In genomic region chr5:132687995-132688394, GRCh38 we compare ENCODE assay signal across 13 cellular contexts. TPM values are rescaled to one million over a fixed set of nuclear protein-coding genes. Genes with fewer than 3 reads are reported as not detected.
A peak's percentile ranks its signal among the peaks of the same experiment; 100 is the strongest.
DNase-seq lines count a peak whose midpoint lies in the region; ATAC-seq, FAIRE-seq and TF ChIP-seq lines count a peak whose summit lies in the region.
"Had no signal": no experiment of that assay in that cellular context is flagged by ENCODE, and none has a peak within 500 bp of the region (broad histone marks: within the 10 kb centered on the region; RNA-seq: fewer than 3 reads in every experiment).

No MANE protein-coding gene starts in this region.

- H3K4me2 ChIP-seq in OCI-LY1 (ENCODE audit: low read length) (no peak overlapping the region), GM12878 (ENCODE audit: control insufficient read depth, insufficient read depth) (no peak overlapping the region)

- POLR2A ChIA-PET in GM12878 (lab: Charles Lee), result interaction anchor here (0.6 to 8.8 kb wide), 4 partner anchors 13 to 132 kb away, joined by 3 to 79 read pairs (median 14); partner anchors contain the start of gene IL4

- whole genome bisulfite sequencing in GM12878 (ENCODE audit: insufficient coverage, insufficient replicate concordance, low lambda C conversion rate, missing lambda C conversion rate), result 94% methylated on average over 5 of the region's 5 CpGs

- H3K9ac ChIP-seq in OCI-LY1 (ENCODE audit: low read length) (no peak overlapping the region), GM12878 (ENCODE audit: control insufficient read depth, insufficient read depth, low read length) (no peak overlapping the region)

- no peak for TF ChIP-seq RAD21 in GM12878 (IDR thresholded peaks at IDR 0.05; ENCODE audit: insufficient read depth, low read depth, low read length)

- no TSS peak for BruUV-seq in GM12878 (replicated peaks; lab: Mats Ljungman, UMichigan)

- no peak for TF ChIP-seq POLR2A in GM12878 (IDR thresholded peaks at IDR 0.05; ENCODE audit: low read depth, low read length)

- peak; percentile 56 for ATAC-seq in GM18502 (IDR thresholded peaks at IDR 0.05; ENCODE audit: poor library complexity, unreplicated experiment)
- ATAC-seq in GM12878, result peak; percentile 48
- ATAC-seq: HCT116 had no signal

- no peak for TF ChIP-seq EP300 in GM12878 (IDR thresholded peaks at IDR 0.05; ENCODE audit: borderline replicate concordance in 1 of 2, control insufficient read depth in 1 of 2, low read depth in 2 of 2, low read length in 2 of 2)

- H3K27ac ChIP-seq in OCI-LY1 (ENCODE audit: low read depth, low read length, poor library complexity, severe bottlenecking) (peak overlapping the region; percentile 7), GM12878 (ENCODE audit: control insufficient read depth, insufficient read depth) (no peak overlapping the region)
- H3K27ac ChIP-seq: cardiac muscle cell had no signal

- no peaks in the 10 kb centered on the region for H3F3A ChIP-seq in OCI-LY1 (ENCODE audit: insufficient read depth, low read length)

- no peaks in the 10 kb centered on the region for H3K9me3 ChIP-seq in OCI-LY1 (ENCODE audit: low read length)
- no peaks in the 10 kb centered on the region; the same call in 2 of the 3 replicates for H3K9me3 ChIP-seq in GM12878 (replicated peaks; ENCODE audit: control insufficient read depth, insufficient read depth, low read length)
- H3K9me3 ChIP-seq: Caco-2 had no signal

- no peaks in the 10 kb centered on the region for H3K36me3 ChIP-seq in OCI-LY1 (ENCODE audit: insufficient read depth, low read length)
- H3K36me3 ChIP-seq in GM12878 (ENCODE audit: control insufficient read depth in 2 of 2, insufficient read depth in 2 of 2, low read length in 1 of 2), result no peaks in the 10 kb centered on the region
- H3K36me3 ChIP-seq: cardiac muscle cell had no signal

- H3K9me2 ChIP-seq in OCI-LY1 (ENCODE audit: low read depth, low read length), result no peaks in the 10 kb centered on the region

- H3K27me3 ChIP-seq in OCI-LY1 (ENCODE audit: insufficient read depth, low read length) (no peaks in the 10 kb centered on the region), GM12878 (replicated peaks in 1 of 2; ENCODE audit: control insufficient read depth in 2 of 2, insufficient read depth in 2 of 2, low read length in 1 of 2) (no peaks in the 10 kb centered on the region)
- H3K27me3 ChIP-seq: cardiac muscle cell had no signal

- H3K79me2 ChIP-seq in OCI-LY1 (ENCODE audit: insufficient read depth, low read length) (no peaks in the 10 kb centered on the region), GM12878 (ENCODE audit: control insufficient read depth, insufficient read depth, low read length) (no peaks in the 10 kb centered on the region)

- FAIRE-seq in GM12878 (lab: Jason Lieb, UNC), result no peak
- FAIRE-seq: RCC 7860 had no signal

- SMC1A ChIA-PET in GM12878 (lab: Charles Lee; ENCODE audit: uncharacterized antibody, unreplicated experiment), result interaction anchor here (0.9 to 8.8 kb wide), 9 partner anchors 12 to 90 kb away, joined by 3 to 116 read pairs (median 12); partner anchors contain the start of genes IL4 and KIF3A

- H3K4me3 ChIP-seq in OCI-LY1 (ENCODE audit: low read depth, low read length, poor library complexity, severe bottlenecking) (no peak overlapping the region), GM12878 (no peak overlapping the region)
- H3K4me3 ChIP-seq: cardiac muscle cell had no signal

- TF ChIP-seq CTCF in OCI-LY1 (IDR thresholded peaks at IDR 0.05; ENCODE audit: low read length) (no peak), GM12878 (IDR thresholded peaks at IDR 0.05 in 2 of 3, conservative IDR thresholded peaks at IDR 0.05 in 1 of 3; ENCODE audit: control insufficient read depth in 2 of 3, extremely low read depth in 1 of 3, insufficient read depth in 1 of 3, low read depth in 3 of 3, low read length in 3 of 3) (no peak), GM10266 (IDR thresholded peaks at IDR 0.05; ENCODE audit: control insufficient read depth, insufficient read depth, low read depth, missing control alignments) (no peak)

- no peaks in the 10 kb centered on the region for H4K20me1 ChIP-seq in OCI-LY1 (ENCODE audit: insufficient read depth, low read length)
- H4K20me1 ChIP-seq in GM12878 (ENCODE audit: control insufficient read depth, insufficient read depth), result no peaks in the 10 kb centered on the region

- CTCF ChIA-PET in GM12878 (lab: Yijun Ruan, JAX), result interaction anchor here (1.2 to 4.4 kb wide), 5 partner anchors 10 to 66 kb away, joined by 3 to 20 read pairs (median 4); no protein-coding TSS in a partner anchor

- in situ Hi-C loops in GM12878 (cut with MboI), result no loop called here

- H3K4me1 ChIP-seq in OCI-LY1 (ENCODE audit: insufficient read depth, low read length, severe bottlenecking), result peaks cover 25% of the 10 kb centered on the region
- peaks cover 18% of the 10 kb centered on the region; the same call in 1 of the 2 replicates for H3K4me1 ChIP-seq in GM12878 (ENCODE audit: control insufficient read depth, insufficient read depth, low read length)

- DNase-seq in GM12878 (ENCODE audit: low read depth, low spot score) (no peak), NCI-H187 treated with DMSO at 0.1 percent for 48 hours (lab: John Stamatoyannopoulos, UW) (no peak), GM10266 (ENCODE audit: extremely low spot score) (no peak), NCI-H146 treated with DMSO at 0.1 percent for 48 hours (lab: John Stamatoyannopoulos, UW; ENCODE audit: unreplicated experiment) (no peak)
- DNase-seq: Caco-2, NCI-H1930 had no signal

- H2AFZ ChIP-seq in OCI-LY1 (ENCODE audit: low read length) (no peak overlapping the region), GM12878 (ENCODE audit: control insufficient read depth, low read depth, low read length) (no peak overlapping the region)

- RAD21 ChIA-PET in GM12878 (lab: Charles Lee; ENCODE audit: unreplicated experiment), result interaction anchor here (0.7 to 8.2 kb wide), 5 partner anchors 14 to 119 kb away, joined by 3 to 95 read pairs (median 5); partner anchors contain the start of gene IL4

- intact Hi-C loops in GM12878 (cut with micrococcal nuclease; ENCODE audit: unreplicated experiment), result loop anchor here (2.0 kb wide), 1 partner anchor 25 kb away; no protein-coding TSS in a partner anchor

RNA-seq across cellular contexts. Expression of gene IL4, which starts 14.2 kb away (rescaled TPM):
- not detected in 2 replicates for total RNA-seq in GM12878 (2013; cell fraction: nucleolus; rRNA removed)
- not detected in 2 replicates for total RNA-seq in GM12878 (2014; rRNA removed)
- not detected in 2 replicates for total RNA-seq in GM12878 (2014; rRNA removed; fragmentation: Illumina TruSeq; extraction: Trizol)
- total RNA-seq in GM12878 (2021), result not detected in 2 replicates
- polyA plus RNA-seq in GM12878 (2011; ENCODE audit: low read depth), result not detected
- polyA plus RNA-seq in GM12878 (2011; rRNA removed), result 0.80 and 1.1 TPM in 2 replicates
- 1.6 and 2.4 TPM in 2 replicates for polyA plus RNA-seq in GM12878 (2011; cell fraction: cytosol; rRNA removed)
- 0.75 TPM in 1 of 2 replicates, not detected in the other for polyA plus RNA-seq in GM12878 (2011; cell fraction: nucleus; rRNA removed)
- not detected in 2 replicates for polyA plus RNA-seq in GM12878 (2012)
- polyA plus RNA-seq in GM12878 (2014; fragmentation: Illumina TruSeq; extraction: Trizol), result not detected in 2 replicates
- polyA plus RNA-seq in GM12878 (2014; fragmentation: Nextera tagmentation; extraction: Ambion mirVana), result under 1 TPM; 0.20 to 0.50 TPM
- not detected in 2 replicates for polyA plus RNA-seq in GM12878 (2014; rRNA removed)
- not detected for polyA plus RNA-seq in GM12878 (2016; fragmentation: Nextera tagmentation; extraction: Ambion mirVana)
- not detected in 2 replicates for polyA minus RNA-seq in GM12878 (2011; rRNA and poly(A)+ RNA removed)
- polyA minus RNA-seq in GM12878 (2011; cell fraction: cytosol; rRNA and poly(A)+ RNA removed), result not detected in 2 replicates
- polyA minus RNA-seq in GM12878 (2011; cell fraction: nucleus; rRNA and poly(A)+ RNA removed), result not detected in 2 replicates
- total RNA-seq: Caco-2, cardiac muscle cell, osteoblast, urinary bladder had no signal
- polyA plus RNA-seq: cardiac muscle cell, urinary bladder had no signal

RNA-seq across cellular contexts. Expression of gene IL13, which starts 30.0 kb away (rescaled TPM):
- 0.52 and 0.98 TPM in 2 replicates for total RNA-seq in GM12878 (2013; cell fraction: nucleolus; rRNA removed)
- 0.05 and 0.40 TPM in 2 replicates for total RNA-seq in GM12878 (2014; rRNA removed)
- total RNA-seq in GM12878 (2014; rRNA removed; fragmentation: Illumina TruSeq; extraction: Trizol), result not detected in 2 replicates
- not detected in 2 replicates for total RNA-seq in GM12878 (2021)
- 0.24 TPM for polyA plus RNA-seq in GM12878 (2011; ENCODE audit: low read depth)
- polyA plus RNA-seq in GM12878 (2011; rRNA removed), result 0.11 and 0.13 TPM in 2 replicates
- 0.12 and 0.27 TPM in 2 replicates for polyA plus RNA-seq in GM12878 (2011; cell fraction: cytosol; rRNA removed)
- polyA plus RNA-seq in GM12878 (2011; cell fraction: nucleus; rRNA removed), result 1.2 and 1.3 TPM in 2 replicates
- polyA plus RNA-seq in GM12878 (2012), result 0.35 and 0.58 TPM in 2 replicates
- 0.06 TPM in 1 of 2 replicates, not detected in the other for polyA plus RNA-seq in GM12878 (2014; fragmentation: Illumina TruSeq; extraction: Trizol)
- not detected for polyA plus RNA-seq in GM12878 (2014; fragmentation: Nextera tagmentation; extraction: Ambion mirVana)
- 0.10 and 0.11 TPM in 2 replicates for polyA plus RNA-seq in GM12878 (2014; rRNA removed)
- not detected for polyA plus RNA-seq in GM12878 (2016; fragmentation: Nextera tagmentation; extraction: Ambion mirVana)
- polyA minus RNA-seq in GM12878 (2011; rRNA and poly(A)+ RNA removed), result 0.36 TPM in 1 of 2 replicates, not detected in the other
- polyA minus RNA-seq in GM12878 (2011; cell fraction: cytosol; rRNA and poly(A)+ RNA removed), result not detected in 2 replicates
- 0.77 and 0.85 TPM in 2 replicates for polyA minus RNA-seq in GM12878 (2011; cell fraction: nucleus; rRNA and poly(A)+ RNA removed)
- total RNA-seq: Caco-2, cardiac muscle cell, osteoblast, urinary bladder had no signal
- polyA plus RNA-seq: cardiac muscle cell, urinary bladder had no signal

RNA-seq across cellular contexts. Expression of gene KIF3A, which starts 49.4 kb away (rescaled TPM):
- total RNA-seq in GM12878 (2013; cell fraction: nucleolus; rRNA removed), result 119 and 135 TPM in 2 replicates
- total RNA-seq in GM12878 (2014; rRNA removed) (3.8 and 4.6 TPM in 2 replicates), GM12878 (2014; rRNA removed; fragmentation: Illumina TruSeq; extraction: Trizol) (12.3 and 14.9 TPM in 2 replicates), GM12878 (2021) (8.7 and 9.3 TPM in 2 replicates)
- polyA plus RNA-seq in GM12878 (2011; ENCODE audit: low read depth), result 6.0 TPM
- polyA plus RNA-seq in GM12878 (2011; rRNA removed) (36.5 and 65.9 TPM in 2 replicates), GM12878 (2014; fragmentation: Illumina TruSeq; extraction: Trizol) (10.7 and 14.1 TPM in 2 replicates), GM12878 (2014; fragmentation: Nextera tagmentation; extraction: Ambion mirVana) (1 to 10 TPM; 2.7 to 3.0 TPM), GM12878 (2014; rRNA removed) (4.7 and 6.7 TPM in 2 replicates), GM12878 (2016; fragmentation: Nextera tagmentation; extraction: Ambion mirVana) (10 to 100 TPM; 11.5 to 12.1 TPM)
- polyA plus RNA-seq in GM12878 (2011; cell fraction: cytosol; rRNA removed), result 7.9 and 8.7 TPM in 2 replicates
- 26.7 and 28.1 TPM in 2 replicates for polyA plus RNA-seq in GM12878 (2011; cell fraction: nucleus; rRNA removed)
- 6.3 and 8.3 TPM in 2 replicates for polyA plus RNA-seq in GM12878 (2012)
- 17.3 and 27.5 TPM in 2 replicates for polyA minus RNA-seq in GM12878 (2011; rRNA and poly(A)+ RNA removed)
- polyA minus RNA-seq in GM12878 (2011; cell fraction: cytosol; rRNA and poly(A)+ RNA removed), result 9.1 and 10.0 TPM in 2 replicates
- 15.4 and 18.8 TPM in 2 replicates for polyA minus RNA-seq in GM12878 (2011; cell fraction: nucleus; rRNA and poly(A)+ RNA removed)

RNA-seq across cellular contexts. Expression of gene CCNI2, which starts 59.2 kb away (rescaled TPM):
- total RNA-seq in GM12878 (2013; cell fraction: nucleolus; rRNA removed), result 49.3 and 50.2 TPM in 2 replicates
- total RNA-seq in GM12878 (2014; rRNA removed) (3.4 and 4.4 TPM in 2 replicates), GM12878 (2014; rRNA removed; fragmentation: Illumina TruSeq; extraction: Trizol) (2.2 and 3.1 TPM in 2 replicates), GM12878 (2021) (3.4 and 4.8 TPM in 2 replicates)
- polyA plus RNA-seq in GM12878 (2011; ENCODE audit: low read depth), result 7.3 TPM
- polyA plus RNA-seq in GM12878 (2011; rRNA removed) (1.8 and 2.2 TPM in 2 replicates), GM12878 (2014; fragmentation: Illumina TruSeq; extraction: Trizol) (0.97 and 2.9 TPM in 2 replicates), GM12878 (2014; fragmentation: Nextera tagmentation; extraction: Ambion mirVana) (1 to 10 TPM; 3.1 to 8.0 TPM), GM12878 (2014; rRNA removed) (2.9 and 4.6 TPM in 2 replicates), GM12878 (2016; fragmentation: Nextera tagmentation; extraction: Ambion mirVana) (1 to 10 TPM; 2.7 to 3.6 TPM)
- 1.3 and 1.4 TPM in 2 replicates for polyA plus RNA-seq in GM12878 (2011; cell fraction: cytosol; rRNA removed)
- polyA plus RNA-seq in GM12878 (2011; cell fraction: nucleus; rRNA removed), result 5.0 and 10.1 TPM in 2 replicates
- polyA plus RNA-seq in GM12878 (2012), result 5.1 and 11.5 TPM in 2 replicates
- 1.8 and 3.7 TPM in 2 replicates for polyA minus RNA-seq in GM12878 (2011; rRNA and poly(A)+ RNA removed)
- polyA minus RNA-seq in GM12878 (2011; cell fraction: cytosol; rRNA and poly(A)+ RNA removed), result 0.67 TPM in 1 of 2 replicates, not detected in the other
- polyA minus RNA-seq in GM12878 (2011; cell fraction: nucleus; rRNA and poly(A)+ RNA removed), result 5.2 and 7.3 TPM in 2 replicates
- total RNA-seq: cardiac muscle cell, osteoblast had no signal
